In genomic region chr1:179061360-179062282, GRCh38 we compare ENCODE assay signal across 2 cellular contexts.
TF ChIP-seq lines count a peak whose summit lies in the region.

No MANE protein-coding gene starts in this region.

TF ChIP-seq in SK-N-SH, 30 proteins besides CTCF, POLR2A, EP300 and RAD21 (continued from another document):
- TF ChIP-seq FOXJ3 (CRISPR knock-in tag; IDR thresholded peaks at IDR 0.05) (no peak), FOXM1 (IDR thresholded peaks at IDR 0.05; ENCODE audit: low read depth) (no peak), SIN3A (IDR thresholded peaks at IDR 0.05; ENCODE audit: borderline replicate concordance, low read depth, low read length) (no peak), JUND (IDR thresholded peaks at IDR 0.05) (0 out of 2 replicates have a peak, but pooled peaks have one; percentile 6), MXI1 (IDR thresholded peaks at IDR 0.05; ENCODE audit: low read depth, low read length) (no peak)

TF ChIP-seq in SK-N-SH treated with all-trans-retinoic acid at 6 μM for 48 hours, 23 proteins besides CTCF, POLR2A, EP300 and RAD21 (continued from another document):
- TF ChIP-seq CREB5 (CRISPR knock-in tag; IDR thresholded peaks at IDR 0.05; ENCODE audit: low read depth) (no peak), PPARA (CRISPR knock-in tag; IDR thresholded peaks at IDR 0.05; ENCODE audit: borderline replicate concordance) (no peak), SNAI2 (CRISPR knock-in tag; IDR thresholded peaks at IDR 0.05) (no peak), ISL1 (CRISPR knock-in tag; IDR thresholded peaks at IDR 0.05) (no peak), ESRRG (CRISPR knock-in tag; IDR thresholded peaks at IDR 0.05) (no peak), BACH2 (CRISPR knock-in tag; IDR thresholded peaks at IDR 0.05; ENCODE audit: borderline replicate concordance) (no peak)
